In the genomic region with DNA sequence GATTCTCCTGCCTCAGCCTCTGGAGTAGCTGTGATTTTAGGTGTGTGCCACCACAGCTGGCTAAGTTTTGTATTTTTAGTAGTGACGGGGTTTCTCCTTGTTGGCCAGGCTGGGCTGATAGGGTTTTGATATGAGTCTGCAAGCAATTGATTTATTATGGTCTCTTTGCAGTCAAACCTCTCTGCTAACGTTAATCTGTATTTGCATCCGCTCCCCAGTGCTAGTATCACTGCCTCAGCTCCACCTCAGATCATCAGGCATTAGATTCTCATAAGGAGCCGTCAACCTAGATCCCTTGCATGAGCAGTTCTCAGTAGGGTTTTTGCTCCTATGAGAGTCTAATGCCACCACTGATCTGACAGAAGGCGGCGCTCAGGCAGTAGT, we compare ENCODE assay signal across 2 cellular contexts.
TF ChIP-seq lines count a peak whose summit lies in the region.

No MANE protein-coding gene starts in this region.

TF ChIP-seq in HEK293, 187 proteins besides CTCF, POLR2A, EP300 and RAD21:
- peak; percentile 52 for TF ChIP-seq SETDB1 (IDR thresholded peaks at IDR 0.05; ENCODE audit: insufficient read length, low read length)
- TF ChIP-seq ZNF558 (tag by site-specific recombination; IDR thresholded peaks at IDR 0.05): no peak
- TF ChIP-seq ZNF114 (tag by site-specific recombination; IDR thresholded peaks at IDR 0.05): no peak
- TF ChIP-seq TRIM28 (IDR thresholded peaks at IDR 0.05; ENCODE audit: borderline replicate concordance, low read length): peak; percentile 59; the same call in 1 of the 2 replicates
- no peak for TF ChIP-seq KLF10 (tag by site-specific recombination; IDR thresholded peaks at IDR 0.05)
- TF ChIP-seq ZNF248 (tag by site-specific recombination; IDR thresholded peaks at IDR 0.05): no peak
- TF ChIP-seq ZNF37A (tag by site-specific recombination; IDR thresholded peaks at IDR 0.05): peak; percentile 89
- no peak for TF ChIP-seq REPIN1 (tag by site-specific recombination; IDR thresholded peaks at IDR 0.05; ENCODE audit: low read depth)
- no peak for TF ChIP-seq ZNF24 (tag by site-specific recombination; IDR thresholded peaks at IDR 0.05)

TF ChIP-seq in WTC11, 78 proteins besides CTCF, POLR2A, EP300 and RAD21:
- TF ChIP-seq JAZF1 (CRISPR knock-in tag; IDR thresholded peaks at IDR 0.05) (no peak), ZNF121 (CRISPR knock-in tag; IDR thresholded peaks at IDR 0.05) (peak; percentile 66; the same call in 1 of the 2 replicates)
